1 cellular context compared by ENCODE assay signal in the genomic region with DNA sequence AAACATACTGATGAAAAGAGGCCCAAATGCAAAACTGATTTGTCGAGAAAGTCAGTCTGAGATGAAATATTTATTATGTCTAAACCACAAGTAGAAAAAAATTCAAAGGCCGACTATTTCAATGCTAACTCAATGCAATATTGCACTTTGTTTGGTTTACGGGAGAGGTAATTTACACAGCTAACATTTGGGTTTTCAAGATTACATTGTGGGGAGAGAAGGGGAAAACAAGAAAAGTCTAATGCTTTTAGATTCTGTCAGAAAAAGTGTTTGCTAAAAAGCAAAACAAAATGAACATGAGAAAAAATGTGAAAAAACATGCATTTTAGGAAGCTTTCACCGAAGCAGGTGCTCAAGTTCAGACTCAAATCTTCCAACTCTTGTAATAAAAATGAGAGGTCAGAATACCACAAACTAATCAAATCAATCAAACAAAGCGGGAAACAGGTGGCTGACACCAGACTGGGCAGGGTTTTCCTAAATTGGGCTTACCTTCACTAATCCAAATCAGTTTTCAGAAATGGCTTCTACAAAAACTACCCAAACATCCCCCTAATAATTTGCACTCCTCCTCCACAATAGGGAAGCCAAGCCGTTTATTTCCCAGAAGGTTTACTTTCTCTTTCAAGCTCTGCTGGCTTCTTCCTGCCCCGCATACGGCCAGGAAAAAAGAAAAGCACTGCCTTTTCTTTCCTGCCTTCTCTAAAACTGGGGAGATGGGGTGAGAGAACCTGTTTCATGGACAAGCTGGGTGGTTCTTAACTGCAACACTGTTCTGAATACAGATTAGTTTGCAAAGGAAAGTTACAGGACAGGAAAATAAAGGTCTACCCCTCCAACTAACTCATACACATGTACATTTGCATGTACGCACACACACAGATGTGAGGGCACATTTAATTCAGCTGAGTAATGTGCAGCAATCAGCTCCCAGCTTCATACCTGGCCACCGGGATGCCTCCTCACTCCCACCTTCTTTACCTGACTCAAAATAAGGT.
TF ChIP-seq lines count a peak whose summit lies in the region.

No MANE protein-coding gene starts in this region.

TF ChIP-seq in HepG2, 621 proteins besides CTCF, POLR2A, EP300 and RAD21:
- TF ChIP-seq ZNF552 (CRISPR knock-in tag; IDR thresholded peaks at IDR 0.05; ENCODE audit: borderline replicate concordance) = no peak
- TF ChIP-seq MIER3 (CRISPR knock-in tag; IDR thresholded peaks at IDR 0.05; ENCODE audit: borderline replicate concordance) = no peak
- no peak for TF ChIP-seq ZNF234 (CRISPR knock-in tag; conservative IDR thresholded peaks at IDR 0.05)
- no peak for TF ChIP-seq ZNF674 (CRISPR knock-in tag; IDR thresholded peaks at IDR 0.05; ENCODE audit: low read depth)
- TF ChIP-seq RBM22 (optimal IDR thresholded peaks at IDR 0.05; ENCODE audit: low read length) = no peak
- TF ChIP-seq, protein P1, sequence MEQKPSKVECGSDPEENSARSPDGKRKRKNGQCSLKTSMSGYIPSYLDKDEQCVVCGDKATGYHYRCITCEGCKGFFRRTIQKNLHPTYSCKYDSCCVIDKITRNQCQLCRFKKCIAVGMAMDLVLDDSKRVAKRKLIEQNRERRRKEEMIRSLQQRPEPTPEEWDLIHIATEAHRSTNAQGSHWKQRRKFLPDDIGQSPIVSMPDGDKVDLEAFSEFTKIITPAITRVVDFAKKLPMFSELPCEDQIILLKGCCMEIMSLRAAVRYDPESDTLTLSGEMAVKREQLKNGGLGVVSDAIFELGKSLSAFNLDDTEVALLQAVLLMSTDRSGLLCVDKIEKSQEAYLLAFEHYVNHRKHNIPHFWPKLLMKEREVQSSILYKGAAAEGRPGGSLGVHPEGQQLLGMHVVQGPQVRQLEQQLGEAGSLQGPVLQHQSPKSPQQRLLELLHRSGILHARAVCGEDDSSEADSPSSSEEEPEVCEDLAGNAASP (CRISPR knock-in tag; IDR thresholded peaks at IDR 0.05; ENCODE audit: borderline replicate concordance) = no peak
- TF ChIP-seq TGIF2 (CRISPR knock-in tag; IDR thresholded peaks at IDR 0.05) = no peak
- peak; percentile 31 for TF ChIP-seq PCBP2 (optimal IDR thresholded peaks at IDR 0.05; ENCODE audit: low read depth, low read length, poor library complexity, severe bottlenecking)
- TF ChIP-seq, protein P2, sequence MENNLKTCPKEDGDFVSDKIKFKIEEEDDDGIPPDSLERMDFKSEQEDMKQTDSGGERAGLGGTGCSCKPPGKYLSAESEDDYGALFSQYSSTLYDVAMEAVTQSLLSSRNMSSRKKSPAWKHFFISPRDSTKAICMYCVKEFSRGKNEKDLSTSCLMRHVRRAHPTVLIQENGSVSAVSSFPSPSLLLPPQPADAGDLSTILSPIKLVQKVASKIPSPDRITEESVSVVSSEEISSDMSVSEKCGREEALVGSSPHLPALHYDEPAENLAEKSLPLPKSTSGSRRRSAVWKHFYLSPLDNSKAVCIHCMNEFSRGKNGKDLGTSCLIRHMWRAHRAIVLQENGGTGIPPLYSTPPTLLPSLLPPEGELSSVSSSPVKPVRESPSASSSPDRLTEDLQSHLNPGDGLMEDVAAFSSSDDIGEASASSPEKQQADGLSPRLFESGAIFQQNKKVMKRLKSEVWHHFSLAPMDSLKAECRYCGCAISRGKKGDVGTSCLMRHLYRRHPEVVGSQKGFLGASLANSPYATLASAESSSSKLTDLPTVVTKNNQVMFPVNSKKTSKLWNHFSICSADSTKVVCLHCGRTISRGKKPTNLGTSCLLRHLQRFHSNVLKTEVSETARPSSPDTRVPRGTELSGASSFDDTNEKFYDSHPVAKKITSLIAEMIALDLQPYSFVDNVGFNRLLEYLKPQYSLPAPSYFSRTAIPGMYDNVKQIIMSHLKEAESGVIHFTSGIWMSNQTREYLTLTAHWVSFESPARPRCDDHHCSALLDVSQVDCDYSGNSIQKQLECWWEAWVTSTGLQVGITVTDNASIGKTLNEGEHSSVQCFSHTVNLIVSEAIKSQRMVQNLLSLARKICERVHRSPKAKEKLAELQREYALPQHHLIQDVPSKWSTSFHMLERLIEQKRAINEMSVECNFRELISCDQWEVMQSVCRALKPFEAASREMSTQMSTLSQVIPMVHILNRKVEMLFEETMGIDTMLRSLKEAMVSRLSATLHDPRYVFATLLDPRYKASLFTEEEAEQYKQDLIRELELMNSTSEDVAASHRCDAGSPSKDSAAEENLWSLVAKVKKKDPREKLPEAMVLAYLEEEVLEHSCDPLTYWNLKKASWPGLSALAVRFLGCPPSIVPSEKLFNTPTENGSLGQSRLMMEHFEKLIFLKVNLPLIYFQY (CRISPR knock-in tag; IDR thresholded peaks at IDR 0.05; ENCODE audit: borderline replicate concordance) = no peak
- TF ChIP-seq, protein P3, sequence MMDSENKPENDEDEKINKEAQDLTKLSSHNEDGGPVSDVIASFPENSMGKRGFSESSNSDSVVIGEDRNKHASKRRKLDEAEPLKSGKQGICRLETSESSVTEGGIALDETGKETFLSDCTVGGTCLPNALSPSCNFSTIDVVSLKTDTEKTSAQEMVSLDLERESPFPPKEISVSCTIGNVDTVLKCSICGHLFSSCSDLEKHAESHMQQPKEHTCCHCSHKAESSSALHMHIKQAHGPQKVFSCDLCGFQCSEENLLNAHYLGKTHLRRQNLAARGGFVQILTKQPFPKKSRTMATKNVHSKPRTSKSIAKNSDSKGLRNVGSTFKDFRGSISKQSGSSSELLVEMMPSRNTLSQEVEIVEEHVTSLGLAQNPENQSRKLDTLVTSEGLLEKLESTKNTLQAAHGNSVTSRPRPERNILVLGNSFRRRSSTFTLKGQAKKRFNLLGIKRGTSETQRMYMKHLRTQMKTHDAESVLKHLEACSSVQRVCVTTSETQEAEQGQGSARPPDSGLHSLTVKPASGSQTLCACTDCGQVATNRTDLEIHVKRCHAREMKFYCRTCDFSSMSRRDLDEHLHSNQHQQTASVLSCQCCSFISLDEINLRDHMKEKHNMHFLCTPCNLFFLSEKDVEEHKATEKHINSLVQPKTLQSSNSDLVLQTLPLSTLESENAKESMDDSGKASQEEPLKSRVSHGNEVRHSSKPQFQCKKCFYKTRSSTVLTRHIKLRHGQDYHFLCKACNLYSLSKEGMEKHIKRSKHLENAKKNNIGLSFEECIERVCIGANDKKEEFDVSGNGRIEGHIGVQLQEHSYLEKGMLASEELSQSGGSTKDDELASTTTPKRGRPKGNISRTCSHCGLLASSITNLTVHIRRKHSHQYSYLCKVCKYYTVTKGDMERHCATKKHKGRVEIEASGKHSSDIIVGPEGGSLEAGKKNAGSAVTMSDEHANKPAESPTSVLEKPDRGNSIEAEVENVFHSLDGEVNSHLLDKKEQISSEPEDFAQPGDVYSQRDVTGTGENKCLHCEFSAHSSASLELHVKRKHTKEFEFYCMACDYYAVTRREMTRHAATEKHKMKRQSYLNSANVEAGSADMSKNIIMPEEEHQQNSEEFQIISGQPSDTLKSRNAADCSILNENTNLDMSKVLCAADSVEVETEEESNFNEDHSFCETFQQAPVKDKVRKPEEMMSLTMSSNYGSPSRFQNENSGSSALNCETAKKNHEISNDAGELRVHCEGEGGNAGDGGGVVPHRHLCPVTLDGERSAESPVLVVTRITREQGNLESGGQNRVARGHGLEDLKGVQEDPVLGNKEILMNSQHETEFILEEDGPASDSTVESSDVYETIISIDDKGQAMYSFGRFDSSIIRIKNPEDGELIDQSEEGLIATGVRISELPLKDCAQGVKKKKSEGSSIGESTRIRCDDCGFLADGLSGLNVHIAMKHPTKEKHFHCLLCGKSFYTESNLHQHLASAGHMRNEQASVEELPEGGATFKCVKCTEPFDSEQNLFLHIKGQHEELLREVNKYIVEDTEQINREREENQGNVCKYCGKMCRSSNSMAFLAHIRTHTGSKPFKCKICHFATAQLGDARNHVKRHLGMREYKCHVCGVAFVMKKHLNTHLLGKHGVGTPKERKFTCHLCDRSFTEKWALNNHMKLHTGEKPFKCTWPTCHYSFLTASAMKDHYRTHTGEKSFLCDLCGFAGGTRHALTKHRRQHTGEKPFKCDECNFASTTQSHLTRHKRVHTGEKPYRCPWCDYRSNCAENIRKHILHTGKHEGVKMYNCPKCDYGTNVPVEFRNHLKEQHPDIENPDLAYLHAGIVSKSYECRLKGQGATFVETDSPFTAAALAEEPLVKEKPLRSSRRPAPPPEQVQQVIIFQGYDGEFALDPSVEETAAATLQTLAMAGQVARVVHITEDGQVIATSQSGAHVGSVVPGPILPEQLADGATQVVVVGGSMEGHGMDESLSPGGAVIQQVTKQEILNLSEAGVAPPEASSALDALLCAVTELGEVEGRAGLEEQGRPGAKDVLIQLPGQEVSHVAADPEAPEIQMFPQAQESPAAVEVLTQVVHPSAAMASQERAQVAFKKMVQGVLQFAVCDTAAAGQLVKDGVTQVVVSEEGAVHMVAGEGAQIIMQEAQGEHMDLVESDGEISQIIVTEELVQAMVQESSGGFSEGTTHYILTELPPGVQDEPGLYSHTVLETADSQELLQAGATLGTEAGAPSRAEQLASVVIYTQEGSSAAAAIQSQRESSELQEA (CRISPR knock-in tag; IDR thresholded peaks at IDR 0.05; ENCODE audit: not compliant biosample characterization) = no peak
- TF ChIP-seq ZSCAN29 (CRISPR knock-in tag; conservative IDR thresholded peaks at IDR 0.05) = no peak
- peak; percentile 47; the same call in 1 of the 2 replicates for TF ChIP-seq ZBTB38 (CRISPR knock-in tag; IDR thresholded peaks at IDR 0.05)
- TF ChIP-seq PTBP1 (IDR thresholded peaks at IDR 0.05; ENCODE audit: low read depth, low read length, poor library complexity, severe bottlenecking) = no peak
- TF ChIP-seq ZNF333 (CRISPR knock-in tag; IDR thresholded peaks at IDR 0.05; ENCODE audit: borderline replicate concordance) = no peak
